Comparison of ENCODE assay signal across 7 cellular contexts in the genomic region with DNA sequence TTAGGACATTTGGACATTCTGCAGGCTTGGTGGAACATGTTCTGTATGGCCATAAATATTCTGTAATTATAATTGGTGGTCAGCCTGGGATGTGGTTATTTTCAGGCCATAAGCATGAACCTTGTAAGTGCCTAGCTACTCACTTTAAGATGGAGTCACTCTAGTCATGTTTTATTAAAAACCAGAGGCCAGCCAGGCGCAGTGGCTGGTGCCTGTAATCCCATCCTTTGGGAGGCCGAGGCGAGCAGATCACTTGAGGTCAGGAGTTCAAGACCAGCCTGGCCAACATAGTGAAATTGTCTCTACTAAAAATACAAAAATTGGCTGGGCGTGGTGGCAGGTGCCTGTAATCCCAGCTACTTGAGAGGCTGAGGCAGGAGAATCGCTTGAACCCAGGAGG. TPM values are rescaled to one million over a fixed set of nuclear protein-coding genes. Genes with fewer than 3 reads are reported as not detected.
A peak's percentile ranks its signal among the peaks of the same experiment; 100 is the strongest.
DNase-seq lines count a peak whose midpoint lies in the region; ATAC-seq, FAIRE-seq and TF ChIP-seq lines count a peak whose summit lies in the region.
"Not testable (repeated sequence)": the region's sequence is repeated elsewhere in the genome, so short reads cannot be mapped to it uniquely, and the experiment has no call there.

No MANE protein-coding gene starts in this region.

- H2AFZ ChIP-seq in K562 (ENCODE audit: low read depth, low read length): not testable (repeated sequence)

- CTCF ChIA-PET in Caco-2 (lab: Charles Lee); K562 (lab: Yijun Ruan, JAX; ENCODE audit: low intra/inter-chr PET ratio): not testable (repeated sequence)
- CTCF ChIA-PET in RWPE1 (lab: Yijun Ruan, JAX): interaction anchor here (1.1 kb wide), 1 partner anchor 32 kb away, joined by 3 read pairs; no protein-coding TSS in a partner anchor
- CTCF ChIA-PET in activated CD8-positive, alpha-beta T cell treated with anti-CD3 and anti-CD28 coated beads for 36 hours (lab: Charles Lee): interaction anchor here (0.7 to 1.7 kb wide), 5 partner anchors 29 to 78 kb away, joined by 3 to 10 read pairs (median 5); no protein-coding TSS in a partner anchor

- not testable (repeated sequence) for TF ChIP-seq RAD21 in K562 (CRISPR knock-in tag; conservative IDR thresholded peaks at IDR 0.05 in 1 of 2, IDR thresholded peaks at IDR 0.05 in 1 of 2)

- not testable (repeated sequence) for H3K9me3 Mint-ChIP-seq in Caco-2 (ENCODE audit: unreplicated experiment); activated CD8-positive, alpha-beta T cell treated with anti-CD3 and anti-CD28 coated beads for 36 hours; nephron

- not testable (repeated sequence) for H3K27me3 Mint-ChIP-seq in Caco-2 (ENCODE audit: insufficient read depth, unreplicated experiment)
- H3K27me3 Mint-ChIP-seq in activated CD8-positive, alpha-beta T cell treated with anti-CD3 and anti-CD28 coated beads for 36 hours: peaks cover 22% of the 10 kb centered on the region
- H3K27me3 Mint-ChIP-seq in nephron (ENCODE audit: low read depth): peaks cover 35% of the 10 kb centered on the region

- H3K36me3 Mint-ChIP-seq in Caco-2 (ENCODE audit: insufficient read depth, unreplicated experiment): peaks cover 67% of the 10 kb centered on the region
- not testable (repeated sequence) for H3K36me3 Mint-ChIP-seq in activated CD8-positive, alpha-beta T cell treated with anti-CD3 and anti-CD28 coated beads for 36 hours (ENCODE audit: low read depth)
- peaks cover 23% of the 10 kb centered on the region for H3K36me3 Mint-ChIP-seq in nephron (ENCODE audit: low read depth)

- H3K4me1 ChIP-seq in Caco-2 (peaks cover 13% of the 10 kb centered on the region), HUES6 (ENCODE audit: control insufficient read depth, insufficient read depth, low read length) (peaks cover 20% of the 10 kb centered on the region), K562 (replicated peaks in 1 of 2; ENCODE audit: control insufficient read depth in 2 of 2, insufficient read depth in 2 of 2, low read length in 2 of 2) (peaks cover 21 to 55% of the 10 kb centered on the region in 2 experiments; a peak in 4 of 5 replicates)

- TF ChIP-seq EP300 in K562 (IDR thresholded peaks at IDR 0.05; ENCODE audit: low read length): not testable (repeated sequence)

- not testable (repeated sequence) for H3K9me1 ChIP-seq in K562 (ENCODE audit: control insufficient read depth, insufficient read depth, low read length)

- H3K27ac Mint-ChIP-seq in Caco-2 (ENCODE audit: unreplicated experiment); nephron: not testable (repeated sequence)
- peak overlapping the region; percentile 13 for H3K27ac Mint-ChIP-seq in activated CD8-positive, alpha-beta T cell treated with anti-CD3 and anti-CD28 coated beads for 36 hours

- not testable (repeated sequence) for H3K27me3 ChIP-seq in Caco-2 (replicated peaks; ENCODE audit: control insufficient read depth, insufficient read depth, low read length); HUES6 (ENCODE audit: control insufficient read depth, insufficient read depth, low read length); K562 (ENCODE audit: control insufficient read depth in 2 of 2, insufficient read depth in 2 of 2, low read length in 2 of 2)

- in situ Hi-C loops in K562 (cut with MboI): not testable (repeated sequence)

- 40% methylated on average over 5 of the region's 5 CpGs for WGBS in K562 (ENCODE audit: insufficient coverage, low coverage, missing lambda C conversion rate)

- not testable (repeated sequence) for BruUV-seq in Caco-2 (replicated peaks; lab: Mats Ljungman, UMichigan); K562 (replicated peaks; lab: Mats Ljungman, UMichigan)

- not testable (repeated sequence) for ATAC-seq in activated CD8-positive, alpha-beta T cell treated with anti-CD3 and anti-CD28 coated beads for 36 hours; K562

- not testable (repeated sequence) for H3K36me3 ChIP-seq in Caco-2 (ENCODE audit: control insufficient read depth, insufficient read depth, low read length)
- peaks cover 32% of the 10 kb centered on the region for H3K36me3 ChIP-seq in HUES6 (ENCODE audit: control insufficient read depth, insufficient read depth, low read length)
- H3K36me3 ChIP-seq in K562 (ENCODE audit: control insufficient read depth, insufficient read depth, low read length): peaks cover 28% of the 10 kb centered on the region; the same call in 2 of the 3 replicates

- H3K4me2 ChIP-seq in K562 (ENCODE audit: insufficient read depth, low read length): peak overlapping the region; percentile 91

- intact Hi-C loops in Caco-2 (cut with micrococcal nuclease; ENCODE audit: unreplicated experiment): loop anchor here (5.0 kb wide), 1 partner anchor 230 kb away; the partner anchor contains the start of genes BLOC1S3 and TRAPPC6A
- intact Hi-C loops in activated CD8-positive, alpha-beta T cell treated with anti-CD3 and anti-CD28 coated beads for 36 hours (cut with micrococcal nuclease); K562 (cut with micrococcal nuclease): not testable (repeated sequence)

- POLR2A ChIA-PET in Caco-2 (lab: Charles Lee); RWPE1 (lab: Yijun Ruan, JAX; ENCODE audit: low non-redundant PET): not testable (repeated sequence)
- POLR2A ChIA-PET in activated CD8-positive, alpha-beta T cell treated with anti-CD3 and anti-CD28 coated beads for 36 hours (lab: Charles Lee): interaction anchor here (1.1 to 1.5 kb wide), 5 partner anchors 10 to 71 kb away, joined by 3 to 8 read pairs (median 4); partner anchors contain the start of gene ERCC1
- POLR2A ChIA-PET in K562 (lab: Yijun Ruan, JAX): interaction anchor here (0.6 to 1.7 kb wide), 4 partner anchors 12 to 68 kb away, joined by 3 to 8 read pairs (median 4); partner anchors contain the start of gene ERCC1

- DNase-seq in Caco-2; RWPE1 (ENCODE audit: low spot score); activated CD8-positive, alpha-beta T cell treated with anti-CD3 and anti-CD28 coated beads for 36 hours; K562 (ENCODE audit: extremely low read depth in 1 of 4, low spot score in 3 of 4): not testable (repeated sequence)

- FAIRE-seq in K562 (lab: Jason Lieb, UNC): not testable (repeated sequence)

- H3K4me3 ChIP-seq in Caco-2 (ENCODE audit: low read depth, low read length) (peak overlapping the region; percentile 81), HUES6 (ENCODE audit: low read depth, low read length) (peak overlapping the region; percentile 94), K562 (peak overlapping the region; percentile 78), iPS-11a (ENCODE audit: low read depth, low read length) (peak overlapping the region; percentile 96)

- peaks cover 47% of the 10 kb centered on the region for H3K79me2 ChIP-seq in K562 (ENCODE audit: control insufficient read depth, insufficient read depth, low read length)

- peaks cover 17% of the 10 kb centered on the region for H3K4me1 Mint-ChIP-seq in Caco-2 (ENCODE audit: low read depth, unreplicated experiment)
- H3K4me1 Mint-ChIP-seq in activated CD8-positive, alpha-beta T cell treated with anti-CD3 and anti-CD28 coated beads for 36 hours (ENCODE audit: low read depth): peaks cover 36% of the 10 kb centered on the region
- peaks cover 28% of the 10 kb centered on the region for H3K4me1 Mint-ChIP-seq in nephron

- not testable (repeated sequence) for H3K9ac ChIP-seq in HUES6 (ENCODE audit: low read length)
- H3K9ac ChIP-seq in K562 (ENCODE audit: insufficient read depth in 1 of 2, low read depth in 2 of 2, low read length in 2 of 2): peak overlapping the region; percentile 86 to 97; a peak in 3 of 4 replicates

- not testable (repeated sequence) for TF ChIP-seq POLR2A in K562 (conservative IDR thresholded peaks at IDR 0.05)

- H3K4me3 Mint-ChIP-seq in Caco-2 (ENCODE audit: unreplicated experiment) (peak overlapping the region; percentile 93), nephron (peak overlapping the region; percentile 53 to 95 (median 90))
- H3K4me3 Mint-ChIP-seq in activated CD8-positive, alpha-beta T cell treated with anti-CD3 and anti-CD28 coated beads for 36 hours: peak overlapping the region; percentile 93

- H4K20me1 ChIP-seq in K562 (replicated peaks; ENCODE audit: control insufficient read depth, insufficient read depth, low read length): not testable (repeated sequence)

- not testable (repeated sequence) for TF ChIP-seq CTCF in Caco-2 (IDR thresholded peaks at IDR 0.05; ENCODE audit: insufficient read depth in 1 of 2, low read depth in 1 of 2, low read length in 1 of 2, severe bottlenecking in 1 of 2, unreplicated experiment in 1 of 2); RWPE1 (conservative IDR thresholded peaks at IDR 0.05; ENCODE audit: low read depth); activated CD8-positive, alpha-beta T cell treated with anti-CD3 and anti-CD28 coated beads for 36 hours (IDR thresholded peaks at IDR 0.05); K562 (IDR thresholded peaks at IDR 0.05 in 2 of 3, conservative IDR thresholded peaks at IDR 0.05 in 1 of 3; ENCODE audit: insufficient read depth in 2 of 3, low read depth in 1 of 3, low read length in 3 of 3); nephron (IDR thresholded peaks at IDR 0.05; ENCODE audit: unreplicated experiment in 3 of 3)

- not testable (repeated sequence) for H3K9me3 ChIP-seq in Caco-2; HUES6 (ENCODE audit: control insufficient read depth, insufficient read depth, low read depth, low read length); K562 (replicated peaks; ENCODE audit: control insufficient read depth, insufficient read depth, low read depth, low read length)

- not testable (repeated sequence) for H3K27ac ChIP-seq in HUES6 (ENCODE audit: low read depth, low read length)
- H3K27ac ChIP-seq in RWPE1: peak overlapping the region; percentile 71
- H3K27ac ChIP-seq in K562 (ENCODE audit: extremely low read depth, low read depth, low read length): peak overlapping the region; percentile 98; the same call in 1 of the 3 replicates

RNA-seq across cellular contexts. Expression of gene POLR1G, which starts 1.1 kb away (rescaled TPM):
- 27.7 and 31.1 TPM in 2 replicates for total RNA-seq in Caco-2 (2022)
- 10 to 100 TPM in 1 of 2 experiments, 1 to 10 TPM in 1; 9.8 to 11.6 TPM for total RNA-seq in activated CD8-positive, alpha-beta T cell treated with anti-CD3 and anti-CD28 coated beads for 36 hours
- 7.5 and 14.6 TPM in 2 replicates for total RNA-seq in K562 (2011; cell fraction: chromatin; rRNA removed; ENCODE audit: low replicate concordance)
- 11.1 and 14.3 TPM in 2 replicates for total RNA-seq in K562 (2011; cell fraction: nucleolus; rRNA removed)
- total RNA-seq in K562 (2011; cell fraction: nucleoplasm; rRNA removed): 9.8 and 10.3 TPM in 2 replicates
- total RNA-seq in K562 (2014; rRNA removed): 36.6 and 50.6 TPM in 2 replicates
- total RNA-seq in K562 (2014; rRNA removed; fragmentation: Illumina TruSeq; extraction: Trizol): 19.7 and 22.7 TPM in 2 replicates
- total RNA-seq in K562 (2015; rRNA removed; fragmentation: Illumina TruSeq; extraction: Trizol): 50.1 and 51.0 TPM in 2 replicates
- total RNA-seq in K562 (2021): 27.4 and 32.1 TPM in 2 replicates
- polyA plus RNA-seq in K562 (2011; rRNA removed): 8.5 and 9.7 TPM in 2 replicates
- polyA plus RNA-seq in K562 (2011; cell fraction: cytosol; rRNA removed): 11.0 and 17.1 TPM in 2 replicates
- polyA plus RNA-seq in K562 (2011; cell fraction: nucleus; rRNA removed): 3.6 and 6.6 TPM in 2 replicates
- polyA plus RNA-seq in K562 (2012): 5.1 and 14.9 TPM in 2 replicates
- 32.6 and 37.4 TPM in 2 replicates for polyA plus RNA-seq in K562 (2014; fragmentation: Illumina TruSeq; extraction: Trizol)
- 1 to 10 TPM; 3.0 to 6.4 TPM for polyA plus RNA-seq in K562 (2014; fragmentation: Nextera tagmentation; extraction: Ambion mirVana)
- polyA plus RNA-seq in K562 (2014; rRNA removed): 29.2 and 31.7 TPM in 2 replicates
- polyA minus RNA-seq in K562 (2011; rRNA and poly(A)+ RNA removed): 4.5 and 4.9 TPM in 2 replicates
- polyA minus RNA-seq in K562 (2011; cell fraction: cytosol; rRNA and poly(A)+ RNA removed): 12.2 and 12.9 TPM in 2 replicates
- 3.0 and 3.8 TPM in 2 replicates for polyA minus RNA-seq in K562 (2011; cell fraction: nucleus; rRNA and poly(A)+ RNA removed)

RNA-seq across cellular contexts. Expression of gene PPP1R13L, which starts 2.7 kb away (rescaled TPM):
- total RNA-seq in Caco-2 (2022) (65.8 and 68.6 TPM in 2 replicates), K562 (2014; rRNA removed) (2.3 TPM in 2 replicates), K562 (2014; rRNA removed; fragmentation: Illumina TruSeq; extraction: Trizol) (0.84 and 1.0 TPM in 2 replicates), K562 (2015; rRNA removed; fragmentation: Illumina TruSeq; extraction: Trizol) (0.83 and 0.94 TPM in 2 replicates), K562 (2021) (4.5 and 6.7 TPM in 2 replicates)
- 1 to 10 TPM; 4.6 to 5.8 TPM for total RNA-seq in activated CD8-positive, alpha-beta T cell treated with anti-CD3 and anti-CD28 coated beads for 36 hours
- total RNA-seq in K562 (2011; cell fraction: chromatin; rRNA removed; ENCODE audit: low replicate concordance): 13.7 and 25.0 TPM in 2 replicates
- total RNA-seq in K562 (2011; cell fraction: nucleolus; rRNA removed): 14.5 and 17.6 TPM in 2 replicates
- 15.8 and 21.6 TPM in 2 replicates for total RNA-seq in K562 (2011; cell fraction: nucleoplasm; rRNA removed)
- polyA plus RNA-seq in K562 (2011; rRNA removed) (2.0 and 6.6 TPM in 2 replicates), K562 (2014; fragmentation: Illumina TruSeq; extraction: Trizol) (2.7 and 3.6 TPM in 2 replicates), K562 (2014; fragmentation: Nextera tagmentation; extraction: Ambion mirVana) (under 1 TPM; 0.32 to 0.82 TPM), K562 (2014; rRNA removed) (1.7 and 3.7 TPM in 2 replicates)
- 2.6 and 3.5 TPM in 2 replicates for polyA plus RNA-seq in K562 (2011; cell fraction: cytosol; rRNA removed)
- polyA plus RNA-seq in K562 (2011; cell fraction: nucleus; rRNA removed): 16.5 and 21.1 TPM in 2 replicates
- 7.4 and 23.3 TPM in 2 replicates for polyA plus RNA-seq in K562 (2012)
- 1.6 and 2.6 TPM in 2 replicates for polyA minus RNA-seq in K562 (2011; rRNA and poly(A)+ RNA removed)
- 2.4 and 7.6 TPM in 2 replicates for polyA minus RNA-seq in K562 (2011; cell fraction: cytosol; rRNA and poly(A)+ RNA removed)
- 3.1 and 6.1 TPM in 2 replicates for polyA minus RNA-seq in K562 (2011; cell fraction: nucleus; rRNA and poly(A)+ RNA removed)

RNA-seq across cellular contexts. Expression of gene ERCC1, which starts 16.1 kb away (rescaled TPM):
- total RNA-seq in Caco-2 (2022): 43.5 and 51.0 TPM in 2 replicates
- 10 to 100 TPM; 41.6 to 46.5 TPM for total RNA-seq in activated CD8-positive, alpha-beta T cell treated with anti-CD3 and anti-CD28 coated beads for 36 hours
- total RNA-seq in K562 (2011; cell fraction: chromatin; rRNA removed; ENCODE audit: low replicate concordance): 39.0 and 101 TPM in 2 replicates
- total RNA-seq in K562 (2011; cell fraction: nucleolus; rRNA removed): 64.0 and 74.7 TPM in 2 replicates
- 56.7 and 74.6 TPM in 2 replicates for total RNA-seq in K562 (2011; cell fraction: nucleoplasm; rRNA removed)
- total RNA-seq in K562 (2014; rRNA removed): 87.1 and 89.4 TPM in 2 replicates
- 31.1 and 37.7 TPM in 2 replicates for total RNA-seq in K562 (2014; rRNA removed; fragmentation: Illumina TruSeq; extraction: Trizol)
- 49.9 and 57.3 TPM in 2 replicates for total RNA-seq in K562 (2015; rRNA removed; fragmentation: Illumina TruSeq; extraction: Trizol)
- total RNA-seq in K562 (2021): 75.1 and 75.5 TPM in 2 replicates
- polyA plus RNA-seq in K562 (2011; rRNA removed): 60.0 and 67.5 TPM in 2 replicates
- 85.4 and 165 TPM in 2 replicates for polyA plus RNA-seq in K562 (2011; cell fraction: cytosol; rRNA removed)
- 90.3 and 164 TPM in 2 replicates for polyA plus RNA-seq in K562 (2011; cell fraction: nucleus; rRNA removed)
- polyA plus RNA-seq in K562 (2012): 61.5 and 139 TPM in 2 replicates
- polyA plus RNA-seq in K562 (2014; fragmentation: Illumina TruSeq; extraction: Trizol): 70.3 and 86.8 TPM in 2 replicates
- 10 to 100 TPM in 1 of 2 experiments, 1 to 10 TPM in 1; 9.3 to 17.0 TPM for polyA plus RNA-seq in K562 (2014; fragmentation: Nextera tagmentation; extraction: Ambion mirVana)
- polyA plus RNA-seq in K562 (2014; rRNA removed): 92.6 and 95.8 TPM in 2 replicates
- 19.6 and 33.4 TPM in 2 replicates for polyA minus RNA-seq in K562 (2011; rRNA and poly(A)+ RNA removed)
- polyA minus RNA-seq in K562 (2011; cell fraction: cytosol; rRNA and poly(A)+ RNA removed): 57.8 and 74.6 TPM in 2 replicates
- polyA minus RNA-seq in K562 (2011; cell fraction: nucleus; rRNA and poly(A)+ RNA removed): 37.8 and 41.3 TPM in 2 replicates

RNA-seq across cellular contexts. Expression of gene ERCC2, which starts 37.2 kb away (rescaled TPM):
- total RNA-seq in Caco-2 (2022): 86.8 and 89.5 TPM in 2 replicates
- 10 to 100 TPM; 23.2 to 25.6 TPM for total RNA-seq in activated CD8-positive, alpha-beta T cell treated with anti-CD3 and anti-CD28 coated beads for 36 hours
- 133 and 285 TPM in 2 replicates for total RNA-seq in K562 (2011; cell fraction: chromatin; rRNA removed; ENCODE audit: low replicate concordance)
- total RNA-seq in K562 (2011; cell fraction: nucleolus; rRNA removed): 121 and 134 TPM in 2 replicates
- 92.9 and 95.2 TPM in 2 replicates for total RNA-seq in K562 (2011; cell fraction: nucleoplasm; rRNA removed)
- 26.4 and 29.8 TPM in 2 replicates for total RNA-seq in K562 (2014; rRNA removed)
- 12.0 and 15.0 TPM in 2 replicates for total RNA-seq in K562 (2014; rRNA removed; fragmentation: Illumina TruSeq; extraction: Trizol)
- total RNA-seq in K562 (2015; rRNA removed; fragmentation: Illumina TruSeq; extraction: Trizol): 12.9 and 13.9 TPM in 2 replicates
- 55.9 and 57.7 TPM in 2 replicates for total RNA-seq in K562 (2021)
- 23.4 and 52.4 TPM in 2 replicates for polyA plus RNA-seq in K562 (2011; rRNA removed)
- polyA plus RNA-seq in K562 (2011; cell fraction: cytosol; rRNA removed): 23.5 and 48.2 TPM in 2 replicates
- 142 and 172 TPM in 2 replicates for polyA plus RNA-seq in K562 (2011; cell fraction: nucleus; rRNA removed)
- polyA plus RNA-seq in K562 (2012): 37.7 and 45.1 TPM in 2 replicates
- 28.5 and 32.7 TPM in 2 replicates for polyA plus RNA-seq in K562 (2014; fragmentation: Illumina TruSeq; extraction: Trizol)
- polyA plus RNA-seq in K562 (2014; fragmentation: Nextera tagmentation; extraction: Ambion mirVana): 1 to 10 TPM; 2.2 to 2.4 TPM
- 31.1 and 31.6 TPM in 2 replicates for polyA plus RNA-seq in K562 (2014; rRNA removed)
- polyA minus RNA-seq in K562 (2011; rRNA and poly(A)+ RNA removed): 51.5 and 54.5 TPM in 2 replicates
- polyA minus RNA-seq in K562 (2011; cell fraction: cytosol; rRNA and poly(A)+ RNA removed): 26.8 and 33.6 TPM in 2 replicates
- 37.0 and 57.0 TPM in 2 replicates for polyA minus RNA-seq in K562 (2011; cell fraction: nucleus; rRNA and poly(A)+ RNA removed)
